ENCODE assay signal across 10 cellular contexts in genomic region chr7:6781581-6781980, GRCh38. TPM values are rescaled to one million over a fixed set of nuclear protein-coding genes. Genes with fewer than 3 reads are reported as not detected.
"Had no signal": no experiment of that assay in that cellular context is flagged by ENCODE, and none has a peak within 500 bp of the region (broad histone marks: within the 10 kb centered on the region; RNA-seq: fewer than 3 reads in every experiment).

No MANE protein-coding gene starts in this region.

RNA-seq across cellular contexts. Expression of gene RSPH10B2, which starts 27.7 kb away (rescaled TPM):
- total RNA-seq: hepatocyte, kidney epithelial cell, left lobe of liver, left ventricle myocardium inferior, mammary epithelial cell, mesenteric fat pad had no signal
- polyA plus RNA-seq: hepatocyte; immature natural killer cell; keratinocyte; mammary epithelial cell; naive thymus-derived CD4-positive, alpha-beta T cell; naive thymus-derived CD8-positive, alpha-beta T cell had no signal
